In the genomic region with DNA sequence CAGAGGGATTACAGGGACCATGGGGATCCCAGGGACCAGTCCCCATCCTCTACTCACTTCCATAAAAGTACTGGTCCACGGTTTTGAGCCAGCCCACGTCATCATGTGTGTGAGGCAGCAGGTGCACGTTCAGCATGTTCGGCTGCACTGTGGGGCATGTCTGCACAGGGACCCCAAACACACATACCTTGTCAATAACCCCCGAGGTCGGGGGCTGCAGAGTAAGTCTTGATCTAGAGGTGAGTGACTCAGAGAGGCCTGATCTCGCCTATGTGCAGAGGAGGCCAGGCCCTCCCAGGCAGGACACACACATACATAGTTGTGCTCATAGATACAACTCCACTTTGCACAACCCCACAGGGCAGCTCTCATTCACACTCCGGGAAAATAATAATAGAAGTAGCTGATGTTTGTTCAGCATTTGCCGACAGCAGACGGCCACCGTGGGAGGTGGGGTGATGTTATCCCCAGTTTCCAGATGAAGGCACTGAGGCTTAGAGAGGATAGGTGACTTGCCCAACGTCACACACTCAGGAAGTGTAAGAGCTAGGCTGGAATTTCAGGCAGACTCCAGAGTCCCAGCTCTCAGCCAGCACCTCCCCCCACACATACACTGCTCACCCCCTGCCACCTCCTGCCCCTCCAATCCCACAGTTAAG, we compare ENCODE assay signal across 7 cellular contexts. TPM values are rescaled to one million over a fixed set of nuclear protein-coding genes. Genes with fewer than 3 reads are reported as not detected.
DNase-seq lines count a peak whose midpoint lies in the region; ATAC-seq and TF ChIP-seq lines count a peak whose summit lies in the region.

No MANE protein-coding gene starts in this region.

- peaks cover 30% of the 10 kb centered on the region for H3K79me2 ChIP-seq in smooth muscle cell (ENCODE audit: low read depth)

- no peak for TF ChIP-seq POLR2A in gastroesophageal sphincter (IDR thresholded peaks at IDR 0.05)

- DNase-seq in HFF-Myc (ENCODE audit: extremely low read depth, low read depth) (no peak), smooth muscle cell (lab: John Stamatoyannopoulos, UW; ENCODE audit: unreplicated experiment) (no peak), HPDE6-E6E7 (ENCODE audit: extremely low spot score) (no peak), hepatic stellate cell (ENCODE audit: low spot score) (no peak), SK-N-DZ (ENCODE audit: low spot score) (no peak)

- H2AFZ ChIP-seq in smooth muscle cell (ENCODE audit: low read depth) = no peak overlapping the region

- H3F3A ChIP-seq in smooth muscle cell (ENCODE audit: low read depth) = no peaks in the 10 kb centered on the region

- peaks cover 0 to 53% of the 10 kb centered on the region in 2 donors for H3K36me3 ChIP-seq in gastroesophageal sphincter
- peaks cover 4% of the 10 kb centered on the region for H3K36me3 ChIP-seq in smooth muscle cell (ENCODE audit: low read depth)

- peak overlapping the region; percentile 93 for H3K9ac ChIP-seq in smooth muscle cell (ENCODE audit: low read depth)

- H3K27ac ChIP-seq in gastroesophageal sphincter (peak overlapping the region in 3 of 4 donors; percentile 81 to 89 (median 81)), smooth muscle cell (ENCODE audit: low read depth) (peak overlapping the region; percentile 83)

- no peak for TF ChIP-seq EP300 in gastroesophageal sphincter (IDR thresholded peaks at IDR 0.05)

- H3K4me1 ChIP-seq in gastroesophageal sphincter (peaks cover 0 to 55% (median 34%) of the 10 kb centered on the region in 3 donors), smooth muscle cell (ENCODE audit: low read depth) (peaks cover 13% of the 10 kb centered on the region)

- H4K20me1 ChIP-seq in smooth muscle cell (ENCODE audit: low read depth) = no peaks in the 10 kb centered on the region

- peak overlapping the region; percentile 99 for H3K4me2 ChIP-seq in smooth muscle cell

- H3K9me3 ChIP-seq in gastroesophageal sphincter = no peaks in the 10 kb centered on the region
- H3K9me3 ChIP-seq in smooth muscle cell (replicated peaks; ENCODE audit: low read depth) = no peaks in the 10 kb centered on the region

- WGBS in gastroesophageal sphincter (ENCODE audit: low coverage in 1 of 2), 2 donors = 50 to 52% methylated on average over 2 to 12 of the region's 12 CpGs
- 81% methylated on average over 12 of the region's 12 CpGs for WGBS in smooth muscle cell (ENCODE audit: low lambda C conversion rate)

- ATAC-seq in gastroesophageal sphincter = no peak

- H3K27me3 ChIP-seq in gastroesophageal sphincter (no peaks in the 10 kb centered on the region), smooth muscle cell (ENCODE audit: low read depth) (no peaks in the 10 kb centered on the region)

- TF ChIP-seq CTCF in HFF-Myc (IDR thresholded peaks at IDR 0.05; ENCODE audit: low read depth, low read length, missing control alignments) (no peak), WI38 (IDR thresholded peaks at IDR 0.05; ENCODE audit: low read depth, low read length) (no peak), gastroesophageal sphincter (IDR thresholded peaks at IDR 0.05) (no peak), smooth muscle cell (IDR thresholded peaks at IDR 0.05; ENCODE audit: borderline replicate concordance, insufficient read depth, poor library complexity, severe bottlenecking) (no peak)

- H3K4me3 ChIP-seq in HFF-Myc (replicated peaks; ENCODE audit: low read depth, low read length) (peak overlapping the region; percentile 84), WI38 (ENCODE audit: low read depth, low read length) (peak overlapping the region; percentile 68), gastroesophageal sphincter (peak overlapping the region; percentile 61 to 66), smooth muscle cell (peak overlapping the region; percentile 90)

RNA-seq across cellular contexts. Expression of gene MAN2B1, which starts 0.8 kb away (rescaled TPM):
- total RNA-seq in gastroesophageal sphincter = 10 to 100 TPM; 61.3 to 98.1 (median 70.8) TPM
- total RNA-seq in smooth muscle cell = 69.2 and 77.9 TPM in 2 replicates
- 46.1 and 51.0 TPM in 2 replicates for polyA plus RNA-seq in smooth muscle cell
- 39.2 and 43.2 TPM in 2 replicates for polyA plus RNA-seq in SK-N-DZ (2014; cell fraction: cytosol; rRNA removed)
- polyA plus RNA-seq in SK-N-DZ (2014; cell fraction: nucleus; rRNA removed) = 30.1 and 57.5 TPM in 2 replicates

RNA-seq across cellular contexts. Expression of gene WDR83, which starts 0.8 kb away (rescaled TPM):
- 10 to 100 TPM in 3 of 4 donors, 1 to 10 TPM in 1; 8.8 to 19.8 (median 15.5) TPM for total RNA-seq in gastroesophageal sphincter
- total RNA-seq in smooth muscle cell = 4.8 and 12.4 TPM in 2 replicates
- polyA plus RNA-seq in smooth muscle cell = 21.6 TPM in 2 replicates
- 18.4 and 20.2 TPM in 2 replicates for polyA plus RNA-seq in SK-N-DZ (2014; cell fraction: cytosol; rRNA removed)
- 17.9 and 23.9 TPM in 2 replicates for polyA plus RNA-seq in SK-N-DZ (2014; cell fraction: nucleus; rRNA removed)

RNA-seq across cellular contexts. Expression of gene DHPS, which starts 15.9 kb away (rescaled TPM):
- total RNA-seq in gastroesophageal sphincter = 100 to 1,000 TPM in 1 of 4 donors, 10 to 100 TPM in 3; 77.3 to 122 (median 92.1) TPM
- total RNA-seq in smooth muscle cell = 44.0 and 67.6 TPM in 2 replicates
- polyA plus RNA-seq in smooth muscle cell = 43.9 and 57.3 TPM in 2 replicates
- 166 and 216 TPM in 2 replicates for polyA plus RNA-seq in SK-N-DZ (2014; cell fraction: cytosol; rRNA removed)
- polyA plus RNA-seq in SK-N-DZ (2014; cell fraction: nucleus; rRNA removed) = 315 and 344 TPM in 2 replicates

RNA-seq across cellular contexts. Expression of gene GNG14, which starts 22.0 kb away (rescaled TPM):
- not detected for total RNA-seq in gastroesophageal sphincter
- not detected in 2 replicates for total RNA-seq in smooth muscle cell
- polyA plus RNA-seq in smooth muscle cell = 2.0 TPM in 1 of 2 replicates, not detected in the other
- polyA plus RNA-seq in SK-N-DZ (2014; cell fraction: cytosol; rRNA removed) = not detected in 2 replicates
- not detected in 2 replicates for polyA plus RNA-seq in SK-N-DZ (2014; cell fraction: nucleus; rRNA removed)

RNA-seq across cellular contexts. Expression of gene FBXW9, which starts 30.7 kb away (rescaled TPM):
- total RNA-seq in gastroesophageal sphincter (1 to 10 TPM; 3.8 to 7.5 (median 4.1) TPM), smooth muscle cell (9.1 and 9.5 TPM in 2 replicates)
- polyA plus RNA-seq in smooth muscle cell = 16.7 and 17.3 TPM in 2 replicates
- polyA plus RNA-seq in SK-N-DZ (2014; cell fraction: cytosol; rRNA removed) = 17.4 and 17.8 TPM in 2 replicates
- polyA plus RNA-seq in SK-N-DZ (2014; cell fraction: nucleus; rRNA removed) = 15.1 and 15.9 TPM in 2 replicates
